Comparison of ENCODE assay signal across 21 cellular contexts in the genomic region with DNA sequence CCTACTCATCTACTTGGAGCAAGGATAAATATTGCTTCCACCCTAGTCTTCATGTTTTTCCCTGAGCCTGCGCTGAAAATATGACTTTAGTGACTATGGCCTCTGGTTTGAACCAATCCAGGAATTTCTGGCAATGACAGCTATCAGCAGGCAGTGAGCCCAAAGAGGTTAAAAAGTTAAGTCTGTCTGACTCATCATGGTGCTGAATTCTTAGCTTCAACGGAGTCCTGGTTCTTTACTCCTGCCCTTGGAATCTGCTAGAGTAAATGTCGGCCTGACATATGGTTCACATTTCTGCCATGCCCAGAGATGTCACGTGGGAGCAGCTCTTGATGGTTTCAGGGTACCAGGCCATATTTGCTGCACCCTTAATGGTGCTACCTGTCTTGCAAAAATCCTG.
DNase-seq lines count a peak whose midpoint lies in the region; ATAC-seq and TF ChIP-seq lines count a peak whose summit lies in the region.
"Had no signal": no experiment of that assay in that cellular context is flagged by ENCODE, and none has a peak within 500 bp of the region (broad histone marks: within the 10 kb centered on the region; RNA-seq: fewer than 3 reads in every experiment).

No MANE protein-coding gene starts in this region.

- H3K9ac ChIP-seq in GM23248: no peak overlapping the region
- H3K9ac ChIP-seq in SK-N-SH: no peak overlapping the region
- H3K9ac ChIP-seq in fibroblast of lung (ENCODE audit: insufficient read depth, low read length): no peak overlapping the region

- peak in 1 of 2 experiments; percentile 55; a peak in 1 of 4 replicates for TF ChIP-seq EP300 in SK-N-SH (IDR thresholded peaks at IDR 0.05; ENCODE audit: borderline replicate concordance in 1 of 2, low read depth in 1 of 2, low read length in 1 of 2)

- H3K27me3 ChIP-seq in GM23248 (replicated peaks; ENCODE audit: insufficient read depth) (peaks cover 8% of the 10 kb centered on the region; the same call in 1 of the 2 replicates), SK-N-SH (ENCODE audit: insufficient read depth) (no peaks in the 10 kb centered on the region), fibroblast of lung (ENCODE audit: control insufficient read depth, insufficient read depth, low read length) (no peaks in the 10 kb centered on the region)
- H3K27me3 ChIP-seq: tibial artery had no signal

- H3K4me2 ChIP-seq in GM23248 (ENCODE audit: unreplicated experiment) (no peak overlapping the region), SK-N-SH (no peak overlapping the region), fibroblast of lung (ENCODE audit: extremely low read depth, insufficient read depth, low read length) (no peak overlapping the region)

- ATAC-seq in stimulated activated naive CD8-positive, alpha-beta T cell treated with anti-CD3 and anti-CD28 coated beads, Interleukin-15, amount 100 ng/mL, for 72 hours: no peak

- H3K9me3 Mint-ChIP-seq in stimulated activated naive CD8-positive, alpha-beta T cell treated with anti-CD3 and anti-CD28 coated beads, Interleukin-15, amount 100 ng/mL, for 72 hours: no peaks in the 10 kb centered on the region
- H3K9me3 Mint-ChIP-seq: IgD-negative memory B cell had no signal

- no peaks in the 10 kb centered on the region for H3K36me3 ChIP-seq in GM23248 (ENCODE audit: low read depth)
- no peaks in the 10 kb centered on the region for H3K36me3 ChIP-seq in SK-N-SH (replicated peaks in 1 of 2; ENCODE audit: control insufficient read depth in 1 of 2, insufficient read depth in 2 of 2, low read length in 1 of 2)
- no peaks in the 10 kb centered on the region for H3K36me3 ChIP-seq in fibroblast of lung (ENCODE audit: control insufficient read depth, insufficient read depth, low read length)
- H3K36me3 ChIP-seq: tibial artery had no signal

- POLR2A ChIA-PET in SK-N-SH (lab: Yijun Ruan, JAX): no interaction called here

- H3K27ac ChIP-seq in GM23248 (no peak overlapping the region), SK-N-SH (ENCODE audit: low read depth in 2 of 2, low read length in 1 of 2) (peak overlapping the region; percentile 34 to 97), fibroblast of lung (ENCODE audit: insufficient read depth, low read length) (no peak overlapping the region)
- H3K27ac ChIP-seq: skin epidermis, tibial artery had no signal

- H4K20me1 ChIP-seq in GM23248 (ENCODE audit: insufficient read depth): no peaks in the 10 kb centered on the region
- no peaks in the 10 kb centered on the region for H4K20me1 ChIP-seq in SK-N-SH (ENCODE audit: insufficient read depth)
- no peaks in the 10 kb centered on the region for H4K20me1 ChIP-seq in fibroblast of lung (ENCODE audit: control insufficient read depth, extremely low read depth, insufficient read depth, low read length)

- in situ Hi-C loops in GM23248 (cut with MboI): no loop called here

- no peak overlapping the region for H3K27ac Mint-ChIP-seq in stimulated activated naive CD8-positive, alpha-beta T cell treated with anti-CD3 and anti-CD28 coated beads, Interleukin-15, amount 100 ng/mL, for 72 hours
- H3K27ac Mint-ChIP-seq: CD4-positive, CD25-positive, alpha-beta regulatory T cell; IgD-negative memory B cell had no signal

- H3K79me2 ChIP-seq in GM23248 (ENCODE audit: insufficient read depth) (no peaks in the 10 kb centered on the region), SK-N-SH (ENCODE audit: insufficient read depth) (no peaks in the 10 kb centered on the region), fibroblast of lung (ENCODE audit: control insufficient read depth, insufficient read depth, low read length) (no peaks in the 10 kb centered on the region)

- H3K4me3 ChIP-seq in GM23248 (no peak overlapping the region), SK-N-SH (ENCODE audit: low read depth in 2 of 2, low read length in 1 of 2) (no peak overlapping the region), fibroblast of lung (replicated peaks in 1 of 4; ENCODE audit: control extremely low read depth in 1 of 4, insufficient read depth in 1 of 4, low read depth in 3 of 4, low read length in 4 of 4) (no peak overlapping the region), skeletal muscle cell (ENCODE audit: low read depth, low read length) (no peak overlapping the region)
- H3K4me3 ChIP-seq: skin epidermis, tibial artery had no signal

- WGBS in GM23248 (ENCODE audit: low coverage in 1 of 2, low lambda C conversion rate in 2 of 2, missing lambda C conversion rate in 2 of 2), 2 experiments: 30 to 31% methylated on average over 4 of the region's 4 CpGs
- WGBS in SK-N-SH (ENCODE audit: low lambda C conversion rate): 13% methylated on average over 4 of the region's 4 CpGs

- TF ChIP-seq RAD21 in SK-N-SH (IDR thresholded peaks at IDR 0.05; ENCODE audit: low read length): no peak

- no peaks in the 10 kb centered on the region for H3K4me1 ChIP-seq in GM23248 (ENCODE audit: insufficient read depth)
- peaks cover 0 to 36% of the 10 kb centered on the region in 2 experiments; a peak in 2 of 4 replicates for H3K4me1 ChIP-seq in SK-N-SH (ENCODE audit: control insufficient read depth in 1 of 2, insufficient read depth in 2 of 2, low read depth in 1 of 2, low read length in 1 of 2)
- H3K4me1 ChIP-seq in fibroblast of lung (ENCODE audit: control insufficient read depth, extremely low read depth, insufficient read depth, low read length): no peaks in the 10 kb centered on the region
- H3K4me1 ChIP-seq: tibial artery had no signal

- H3F3A ChIP-seq in GM23248 (ENCODE audit: insufficient read depth) (no peaks in the 10 kb centered on the region), SK-N-SH (replicated peaks; ENCODE audit: insufficient read depth) (peaks cover 5% of the 10 kb centered on the region)

- H3K9me2 ChIP-seq in GM23248 (ENCODE audit: insufficient read depth) (no peaks in the 10 kb centered on the region), SK-N-SH (no peaks in the 10 kb centered on the region)

- H2AFZ ChIP-seq in GM23248 (no peak overlapping the region), SK-N-SH (ENCODE audit: low read depth) (no peak overlapping the region), fibroblast of lung (ENCODE audit: low read length) (no peak overlapping the region)

- H3K27me3 Mint-ChIP-seq in stimulated activated naive CD8-positive, alpha-beta T cell treated with anti-CD3 and anti-CD28 coated beads, Interleukin-15, amount 100 ng/mL, for 72 hours: no peaks in the 10 kb centered on the region
- H3K27me3 Mint-ChIP-seq: IgD-negative memory B cell had no signal

- no peaks in the 10 kb centered on the region for H3K9me3 ChIP-seq in GM23248 (ENCODE audit: low read depth)
- no peaks in the 10 kb centered on the region for H3K9me3 ChIP-seq in SK-N-SH
- H3K9me3 ChIP-seq in fibroblast of lung (ENCODE audit: control insufficient read depth, insufficient read depth, low read depth, low read length): no peaks in the 10 kb centered on the region
- H3K9me3 ChIP-seq: tibial artery had no signal

- CTCF ChIA-PET in SK-N-SH (lab: Yijun Ruan, JAX): interaction anchor here (0.8 to 1.1 kb wide), 4 partner anchors 8 to 57 kb away, joined by 3 to 4 read pairs (median 4); no protein-coding TSS in a partner anchor

- H3K4me1 Mint-ChIP-seq in stimulated activated naive CD8-positive, alpha-beta T cell treated with anti-CD3 and anti-CD28 coated beads, Interleukin-15, amount 100 ng/mL, for 72 hours: no peaks in the 10 kb centered on the region
- H3K4me1 Mint-ChIP-seq: CD4-positive, CD25-positive, alpha-beta regulatory T cell; IgD-negative memory B cell had no signal

- DNase-seq in GM23248 (peak; percentile 3), SK-N-SH (no peak), fibroblast of lung (ENCODE audit: low read depth in 2 of 2) (peak; percentile 18 to 47), skeletal muscle cell (ENCODE audit: low read depth) (peak; percentile 4), GM03348 (ENCODE audit: low spot score) (no peak), NCI-H2171 treated with DMSO at 0.1 percent for 48 hours (lab: John Stamatoyannopoulos, UW) (no peak)
- DNase-seq in effector CD8-positive, alpha-beta T cell (lab: John Stamatoyannopoulos, UW): no peak
- no peak for DNase-seq in stimulated activated naive CD8-positive, alpha-beta T cell treated with anti-CD3 and anti-CD28 coated beads, Interleukin-15, amount 100 ng/mL, for 72 hours
- DNase-seq: activated gamma-delta T cell treated with Interleukin-2 at 50 U/mL for 16 hours; CD4-positive, CD25-positive, alpha-beta regulatory T cell; DND-41; effector CD4-positive, alpha-beta T cell; H7; NCI-H1092 treated with DMSO at 0.1 percent for 48 hours; NCI-H226; SHP77; stimulated activated CD4-positive, alpha-beta T cell treated with anti-CD3 and anti-CD28 coated beads, Interleukin-4, amount 100 ng/mL, for 4 hours; T-helper 2 cell; tibial artery had no signal

- TF ChIP-seq CTCF in SK-N-SH (IDR thresholded peaks at IDR 0.05): no peak
- TF ChIP-seq CTCF in fibroblast of lung (conservative IDR thresholded peaks at IDR 0.05 in 1 of 2, IDR thresholded peaks at IDR 0.05 in 1 of 2; ENCODE audit: low read depth in 1 of 2, low read length in 2 of 2): no peak

- no peak overlapping the region for H3K4me3 Mint-ChIP-seq in stimulated activated naive CD8-positive, alpha-beta T cell treated with anti-CD3 and anti-CD28 coated beads, Interleukin-15, amount 100 ng/mL, for 72 hours
- H3K4me3 Mint-ChIP-seq: CD4-positive, CD25-positive, alpha-beta regulatory T cell; IgD-negative memory B cell had no signal

TF ChIP-seq in SK-N-SH, 30 proteins besides CTCF, POLR2A, EP300 and RAD21 (continues in another document):
- TF ChIP-seq, protein P1, sequence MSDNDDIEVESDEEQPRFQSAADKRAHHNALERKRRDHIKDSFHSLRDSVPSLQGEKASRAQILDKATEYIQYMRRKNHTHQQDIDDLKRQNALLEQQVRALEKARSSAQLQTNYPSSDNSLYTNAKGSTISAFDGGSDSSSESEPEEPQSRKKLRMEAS (IDR thresholded peaks at IDR 0.05; ENCODE audit: low read depth): peak; percentile 88
- peak; percentile 76 for TF ChIP-seq FOSL2 (IDR thresholded peaks at IDR 0.05; ENCODE audit: borderline replicate concordance, low read depth)
- TF ChIP-seq RCOR1 (IDR thresholded peaks at IDR 0.05; ENCODE audit: low read length): no peak
- no peak for TF ChIP-seq GATA2 (CRISPR knock-in tag; IDR thresholded peaks at IDR 0.05)
- TF ChIP-seq, protein P2, sequence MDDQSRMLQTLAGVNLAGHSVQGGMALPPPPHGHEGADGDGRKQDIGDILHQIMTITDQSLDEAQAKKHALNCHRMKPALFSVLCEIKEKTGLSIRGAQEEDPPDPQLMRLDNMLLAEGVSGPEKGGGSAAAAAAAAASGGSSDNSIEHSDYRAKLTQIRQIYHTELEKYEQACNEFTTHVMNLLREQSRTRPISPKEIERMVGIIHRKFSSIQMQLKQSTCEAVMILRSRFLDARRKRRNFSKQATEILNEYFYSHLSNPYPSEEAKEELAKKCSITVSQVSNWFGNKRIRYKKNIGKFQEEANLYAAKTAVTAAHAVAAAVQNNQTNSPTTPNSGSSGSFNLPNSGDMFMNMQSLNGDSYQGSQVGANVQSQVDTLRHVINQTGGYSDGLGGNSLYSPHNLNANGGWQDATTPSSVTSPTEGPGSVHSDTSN (IDR thresholded peaks at IDR 0.05): peak; percentile 60

Comparison
In these comparisons a context has a peak if more than half of its experiments do, and no peak if none do; other contexts are left out.
1. DNase-seq: peak in GM23248 (single experiment), fibroblast of lung (2 of 2) and skeletal muscle cell (single experiment); none in SK-N-SH (single experiment), GM03348 (single experiment), effector CD8-positive, alpha-beta T cell (single experiment), NCI-H2171 treated with DMSO at 0.1 percent for 48 hours (single experiment) and stimulated activated naive CD8-positive, alpha-beta T cell treated with anti-CD3 and anti-CD28 coated beads, Interleukin-15, amount 100 ng/mL, for 72 hours (0 of 2).
2. H3K27ac ChIP-seq: peak in SK-N-SH (2 of 2); none in GM23248 (single experiment) and fibroblast of lung (single experiment).